Comparison of ENCODE assay signal across 1 cellular context in the genomic region with DNA sequence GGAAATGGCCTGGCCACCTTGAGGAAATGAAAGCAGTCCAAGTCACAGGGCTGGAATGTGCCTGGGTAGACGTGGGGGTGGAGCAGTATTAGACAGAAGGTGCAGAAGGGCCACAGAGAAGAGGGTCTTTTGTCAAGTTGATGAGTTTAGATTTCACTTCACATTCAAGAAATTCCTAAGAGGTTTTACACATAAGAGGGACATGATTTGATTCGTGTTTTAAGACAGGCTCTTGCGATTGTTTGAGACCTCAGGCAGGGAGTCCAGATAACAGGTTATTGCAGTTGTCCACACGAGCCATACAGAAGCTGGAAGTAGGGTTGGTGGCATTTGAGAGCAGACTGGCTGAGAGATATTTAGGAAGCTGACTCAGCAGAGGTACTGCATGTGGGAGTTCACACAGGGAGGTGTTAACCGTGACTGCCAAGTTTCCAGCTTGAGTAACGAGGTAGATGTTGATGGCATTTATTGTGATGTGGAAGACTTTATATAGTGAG.
TF ChIP-seq lines count a peak whose summit lies in the region.

No MANE protein-coding gene starts in this region.

TF ChIP-seq in WTC11, 78 proteins besides CTCF, POLR2A, EP300 and RAD21 (continued from another document):
- TF ChIP-seq, protein P1, sequence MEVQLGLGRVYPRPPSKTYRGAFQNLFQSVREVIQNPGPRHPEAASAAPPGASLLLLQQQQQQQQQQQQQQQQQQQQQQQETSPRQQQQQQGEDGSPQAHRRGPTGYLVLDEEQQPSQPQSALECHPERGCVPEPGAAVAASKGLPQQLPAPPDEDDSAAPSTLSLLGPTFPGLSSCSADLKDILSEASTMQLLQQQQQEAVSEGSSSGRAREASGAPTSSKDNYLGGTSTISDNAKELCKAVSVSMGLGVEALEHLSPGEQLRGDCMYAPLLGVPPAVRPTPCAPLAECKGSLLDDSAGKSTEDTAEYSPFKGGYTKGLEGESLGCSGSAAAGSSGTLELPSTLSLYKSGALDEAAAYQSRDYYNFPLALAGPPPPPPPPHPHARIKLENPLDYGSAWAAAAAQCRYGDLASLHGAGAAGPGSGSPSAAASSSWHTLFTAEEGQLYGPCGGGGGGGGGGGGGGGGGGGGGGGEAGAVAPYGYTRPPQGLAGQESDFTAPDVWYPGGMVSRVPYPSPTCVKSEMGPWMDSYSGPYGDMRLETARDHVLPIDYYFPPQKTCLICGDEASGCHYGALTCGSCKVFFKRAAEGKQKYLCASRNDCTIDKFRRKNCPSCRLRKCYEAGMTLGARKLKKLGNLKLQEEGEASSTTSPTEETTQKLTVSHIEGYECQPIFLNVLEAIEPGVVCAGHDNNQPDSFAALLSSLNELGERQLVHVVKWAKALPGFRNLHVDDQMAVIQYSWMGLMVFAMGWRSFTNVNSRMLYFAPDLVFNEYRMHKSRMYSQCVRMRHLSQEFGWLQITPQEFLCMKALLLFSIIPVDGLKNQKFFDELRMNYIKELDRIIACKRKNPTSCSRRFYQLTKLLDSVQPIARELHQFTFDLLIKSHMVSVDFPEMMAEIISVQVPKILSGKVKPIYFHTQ (CRISPR knock-in tag; IDR thresholded peaks at IDR 0.05) = no peak
- TF ChIP-seq ZNF317 (CRISPR knock-in tag; IDR thresholded peaks at IDR 0.05; ENCODE audit: borderline replicate concordance, low read depth) (no peak), NR1H2 (CRISPR knock-in tag; IDR thresholded peaks at IDR 0.05) (no peak)
- TF ChIP-seq, protein P2, sequence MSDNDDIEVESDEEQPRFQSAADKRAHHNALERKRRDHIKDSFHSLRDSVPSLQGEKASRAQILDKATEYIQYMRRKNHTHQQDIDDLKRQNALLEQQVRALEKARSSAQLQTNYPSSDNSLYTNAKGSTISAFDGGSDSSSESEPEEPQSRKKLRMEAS (CRISPR knock-in tag; IDR thresholded peaks at IDR 0.05) = no peak
- TF ChIP-seq, protein P3, sequence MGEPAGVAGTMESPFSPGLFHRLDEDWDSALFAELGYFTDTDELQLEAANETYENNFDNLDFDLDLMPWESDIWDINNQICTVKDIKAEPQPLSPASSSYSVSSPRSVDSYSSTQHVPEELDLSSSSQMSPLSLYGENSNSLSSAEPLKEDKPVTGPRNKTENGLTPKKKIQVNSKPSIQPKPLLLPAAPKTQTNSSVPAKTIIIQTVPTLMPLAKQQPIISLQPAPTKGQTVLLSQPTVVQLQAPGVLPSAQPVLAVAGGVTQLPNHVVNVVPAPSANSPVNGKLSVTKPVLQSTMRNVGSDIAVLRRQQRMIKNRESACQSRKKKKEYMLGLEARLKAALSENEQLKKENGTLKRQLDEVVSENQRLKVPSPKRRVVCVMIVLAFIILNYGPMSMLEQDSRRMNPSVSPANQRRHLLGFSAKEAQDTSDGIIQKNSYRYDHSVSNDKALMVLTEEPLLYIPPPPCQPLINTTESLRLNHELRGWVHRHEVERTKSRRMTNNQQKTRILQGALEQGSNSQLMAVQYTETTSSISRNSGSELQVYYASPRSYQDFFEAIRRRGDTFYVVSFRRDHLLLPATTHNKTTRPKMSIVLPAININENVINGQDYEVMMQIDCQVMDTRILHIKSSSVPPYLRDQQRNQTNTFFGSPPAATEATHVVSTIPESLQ (CRISPR knock-in tag; IDR thresholded peaks at IDR 0.05) = no peak
- TF ChIP-seq, protein P4, sequence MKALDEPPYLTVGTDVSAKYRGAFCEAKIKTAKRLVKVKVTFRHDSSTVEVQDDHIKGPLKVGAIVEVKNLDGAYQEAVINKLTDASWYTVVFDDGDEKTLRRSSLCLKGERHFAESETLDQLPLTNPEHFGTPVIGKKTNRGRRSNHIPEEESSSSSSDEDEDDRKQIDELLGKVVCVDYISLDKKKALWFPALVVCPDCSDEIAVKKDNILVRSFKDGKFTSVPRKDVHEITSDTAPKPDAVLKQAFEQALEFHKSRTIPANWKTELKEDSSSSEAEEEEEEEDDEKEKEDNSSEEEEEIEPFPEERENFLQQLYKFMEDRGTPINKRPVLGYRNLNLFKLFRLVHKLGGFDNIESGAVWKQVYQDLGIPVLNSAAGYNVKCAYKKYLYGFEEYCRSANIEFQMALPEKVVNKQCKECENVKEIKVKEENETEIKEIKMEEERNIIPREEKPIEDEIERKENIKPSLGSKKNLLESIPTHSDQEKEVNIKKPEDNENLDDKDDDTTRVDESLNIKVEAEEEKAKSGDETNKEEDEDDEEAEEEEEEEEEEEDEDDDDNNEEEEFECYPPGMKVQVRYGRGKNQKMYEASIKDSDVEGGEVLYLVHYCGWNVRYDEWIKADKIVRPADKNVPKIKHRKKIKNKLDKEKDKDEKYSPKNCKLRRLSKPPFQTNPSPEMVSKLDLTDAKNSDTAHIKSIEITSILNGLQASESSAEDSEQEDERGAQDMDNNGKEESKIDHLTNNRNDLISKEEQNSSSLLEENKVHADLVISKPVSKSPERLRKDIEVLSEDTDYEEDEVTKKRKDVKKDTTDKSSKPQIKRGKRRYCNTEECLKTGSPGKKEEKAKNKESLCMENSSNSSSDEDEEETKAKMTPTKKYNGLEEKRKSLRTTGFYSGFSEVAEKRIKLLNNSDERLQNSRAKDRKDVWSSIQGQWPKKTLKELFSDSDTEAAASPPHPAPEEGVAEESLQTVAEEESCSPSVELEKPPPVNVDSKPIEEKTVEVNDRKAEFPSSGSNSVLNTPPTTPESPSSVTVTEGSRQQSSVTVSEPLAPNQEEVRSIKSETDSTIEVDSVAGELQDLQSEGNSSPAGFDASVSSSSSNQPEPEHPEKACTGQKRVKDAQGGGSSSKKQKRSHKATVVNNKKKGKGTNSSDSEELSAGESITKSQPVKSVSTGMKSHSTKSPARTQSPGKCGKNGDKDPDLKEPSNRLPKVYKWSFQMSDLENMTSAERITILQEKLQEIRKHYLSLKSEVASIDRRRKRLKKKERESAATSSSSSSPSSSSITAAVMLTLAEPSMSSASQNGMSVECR (CRISPR knock-in tag; IDR thresholded peaks at IDR 0.05; ENCODE audit: borderline replicate concordance) = no peak
- TF ChIP-seq, protein P5, sequence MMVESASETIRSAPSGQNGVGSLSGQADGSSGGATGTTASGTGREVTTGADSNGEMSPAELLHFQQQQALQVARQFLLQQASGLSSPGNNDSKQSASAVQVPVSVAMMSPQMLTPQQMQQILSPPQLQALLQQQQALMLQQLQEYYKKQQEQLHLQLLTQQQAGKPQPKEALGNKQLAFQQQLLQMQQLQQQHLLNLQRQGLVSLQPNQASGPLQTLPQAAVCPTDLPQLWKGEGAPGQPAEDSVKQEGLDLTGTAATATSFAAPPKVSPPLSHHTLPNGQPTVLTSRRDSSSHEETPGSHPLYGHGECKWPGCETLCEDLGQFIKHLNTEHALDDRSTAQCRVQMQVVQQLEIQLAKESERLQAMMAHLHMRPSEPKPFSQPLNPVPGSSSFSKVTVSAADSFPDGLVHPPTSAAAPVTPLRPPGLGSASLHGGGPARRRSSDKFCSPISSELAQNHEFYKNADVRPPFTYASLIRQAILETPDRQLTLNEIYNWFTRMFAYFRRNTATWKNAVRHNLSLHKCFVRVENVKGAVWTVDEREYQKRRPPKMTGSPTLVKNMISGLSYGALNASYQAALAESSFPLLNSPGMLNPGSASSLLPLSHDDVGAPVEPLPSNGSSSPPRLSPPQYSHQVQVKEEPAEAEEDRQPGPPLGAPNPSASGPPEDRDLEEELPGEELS (CRISPR knock-in tag; IDR thresholded peaks at IDR 0.05) = no peak
- TF ChIP-seq, protein P6, sequence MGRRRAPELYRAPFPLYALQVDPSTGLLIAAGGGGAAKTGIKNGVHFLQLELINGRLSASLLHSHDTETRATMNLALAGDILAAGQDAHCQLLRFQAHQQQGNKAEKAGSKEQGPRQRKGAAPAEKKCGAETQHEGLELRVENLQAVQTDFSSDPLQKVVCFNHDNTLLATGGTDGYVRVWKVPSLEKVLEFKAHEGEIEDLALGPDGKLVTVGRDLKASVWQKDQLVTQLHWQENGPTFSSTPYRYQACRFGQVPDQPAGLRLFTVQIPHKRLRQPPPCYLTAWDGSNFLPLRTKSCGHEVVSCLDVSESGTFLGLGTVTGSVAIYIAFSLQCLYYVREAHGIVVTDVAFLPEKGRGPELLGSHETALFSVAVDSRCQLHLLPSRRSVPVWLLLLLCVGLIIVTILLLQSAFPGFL (CRISPR knock-in tag; IDR thresholded peaks at IDR 0.05; ENCODE audit: borderline replicate concordance) = no peak
